Comparison of ENCODE assay signal across 8 cellular contexts in the genomic region with DNA sequence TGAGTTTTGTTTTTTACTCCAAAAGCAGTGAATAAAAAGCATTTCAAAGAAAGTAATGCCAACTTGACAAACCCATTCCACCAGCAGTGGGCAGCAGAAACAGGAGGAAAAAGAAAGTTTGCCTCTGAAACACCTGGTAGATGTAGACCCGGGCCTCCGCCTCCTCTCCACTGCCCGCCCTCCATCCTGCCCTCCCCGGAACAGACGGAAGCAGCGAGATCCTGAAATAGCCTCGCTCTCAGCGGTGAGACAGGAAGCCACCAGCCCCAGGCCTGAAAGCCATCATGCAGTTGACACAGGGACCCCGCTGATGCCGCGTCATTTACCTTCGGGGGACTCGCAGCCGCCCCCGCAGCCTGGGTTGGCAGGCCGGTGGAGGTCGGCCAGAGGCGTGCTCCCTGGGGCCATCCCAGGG.
DNase-seq lines count a peak whose midpoint lies in the region; ATAC-seq and TF ChIP-seq lines count a peak whose summit lies in the region.

No MANE protein-coding gene starts in this region.

- no peaks in the 10 kb centered on the region for H3K9me3 ChIP-seq in HUES6 (ENCODE audit: control insufficient read depth, insufficient read depth, low read depth, low read length)

- POLR2A ChIA-PET in GM10248 (lab: Yijun Ruan, JAX), result no interaction called here

- CTCF ChIA-PET in GM10248 (lab: Yijun Ruan, JAX), result no interaction called here

- 0 out of 2 replicates have a peak overlapping the region, but pooled peaks have one; percentile 23 for H3K4me3 ChIP-seq in HUES6 (ENCODE audit: low read depth, low read length)

- intact Hi-C loops in cardiac septum (cut with DNase I), result no loop called here

- ATAC-seq in GM21381 (IDR thresholded peaks at IDR 0.05; ENCODE audit: unreplicated experiment), result peak; percentile 98

- no peaks in the 10 kb centered on the region for H3K36me3 ChIP-seq in HUES6 (ENCODE audit: control insufficient read depth, insufficient read depth, low read length)

- no peak overlapping the region for H3K9ac ChIP-seq in HUES6 (ENCODE audit: low read length)

- no peaks in the 10 kb centered on the region for H3K27me3 ChIP-seq in HUES6 (ENCODE audit: control insufficient read depth, insufficient read depth, low read length)

- no peak overlapping the region for H3K27ac ChIP-seq in HUES6 (ENCODE audit: low read depth, low read length)

- TF ChIP-seq CTCF in GM10248 (IDR thresholded peaks at IDR 0.05; ENCODE audit: control extremely low read depth, extremely low read depth, low read depth, missing control alignments), result peak; percentile 39

- H3K4me1 ChIP-seq in HUES6 (ENCODE audit: control insufficient read depth, insufficient read depth, low read length), result peaks cover 31% of the 10 kb centered on the region

- DNase-seq in GM10248 (ENCODE audit: extremely low spot score) (peak; percentile 82), cardiac septum (ENCODE audit: low spot score) (peak; percentile 84), superior temporal gyrus (ENCODE audit: extremely low spot score) (no peak), NCI-H1092 treated with DMSO at 0.1 percent for 48 hours (lab: John Stamatoyannopoulos, UW) (no peak)
- DNase-seq in activated CD8-positive, alpha-beta memory T cell treated with anti-CD3 and anti-CD28 coated beads for 1 hour (ENCODE audit: extremely low read depth in 1 of 2, low read depth in 1 of 2), result peak; percentile 30 to 43
- DNase-seq in stimulated activated CD4-positive, alpha-beta T cell treated with anti-CD3 and anti-CD28 coated beads, Interleukin-2, amount 100 ng/mL, for 4 hours (ENCODE audit: low read depth), result peak; percentile 31

Comparison
In these comparisons a context has a peak if more than half of its experiments do, and no peak if none do; other contexts are left out.
1. DNase-seq: peak in GM10248 (single experiment), activated CD8-positive, alpha-beta memory T cell treated with anti-CD3 and anti-CD28 coated beads for 1 hour (2 of 2), cardiac septum (single experiment) and stimulated activated CD4-positive, alpha-beta T cell treated with anti-CD3 and anti-CD28 coated beads, Interleukin-2, amount 100 ng/mL, for 4 hours (single experiment); none in superior temporal gyrus (single experiment) and NCI-H1092 treated with DMSO at 0.1 percent for 48 hours (single experiment).